ENCODE assay signal across 14 cellular contexts in genomic region chr15:64334530-64334929, GRCh38. TPM values are rescaled to one million over a fixed set of nuclear protein-coding genes. Genes with fewer than 3 reads are reported as not detected.
A peak's percentile ranks its signal among the peaks of the same experiment; 100 is the strongest.
DNase-seq lines count a peak whose midpoint lies in the region; ATAC-seq, FAIRE-seq and TF ChIP-seq lines count a peak whose summit lies in the region.
"Had no signal": no experiment of that assay in that cellular context is flagged by ENCODE, and none has a peak within 500 bp of the region (broad histone marks: within the 10 kb centered on the region; RNA-seq: fewer than 3 reads in every experiment).

No MANE protein-coding gene starts in this region.

- no peaks in the 10 kb centered on the region for H3K36me3 ChIP-seq in kidney (ENCODE audit: control insufficient read depth in 1 of 2, insufficient read depth in 2 of 2, low read length in 2 of 2)
- H3K36me3 ChIP-seq: right atrium auricular region had no signal

- peak overlapping the region in 1 of 2 donors; percentile 8 for H3K4me3 Mint-ChIP-seq in activated T-cell treated with anti-CD3 and anti-CD28 coated beads, Interleukin-2, amount 50 U/mL, for 72 hours
- no peak overlapping the region for H3K4me3 Mint-ChIP-seq in memory B cell
- H3K4me3 Mint-ChIP-seq: stimulated activated effector memory CD8-positive, alpha-beta T cell treated with anti-CD3 and anti-CD28 coated beads, Interleukin-12 subunit alpha, Interleukin-12 subunit beta, amount 100 ng/mL, for 72 hours had no signal

- H3K27me3 Mint-ChIP-seq in activated T-cell treated with anti-CD3 and anti-CD28 coated beads, Interleukin-2, amount 50 U/mL, for 72 hours (ENCODE audit: low read depth), result no peaks in the 10 kb centered on the region
- H3K27me3 Mint-ChIP-seq in memory B cell, result no peaks in the 10 kb centered on the region

- peak; percentile 31 to 33 for ATAC-seq in activated T-cell treated with anti-CD3 and anti-CD28 coated beads, Interleukin-2, amount 50 U/mL, for 72 hours (replicated peaks in 1 of 2)
- ATAC-seq in memory B cell (ENCODE audit: low read depth), result peak; percentile 45
- no peak for ATAC-seq in HG03520 (IDR thresholded peaks at IDR 0.05; ENCODE audit: unreplicated experiment)
- no peak for ATAC-seq in HG03045 (IDR thresholded peaks at IDR 0.05; ENCODE audit: unreplicated experiment)
- ATAC-seq: stimulated activated effector memory CD8-positive, alpha-beta T cell treated with anti-CD3 and anti-CD28 coated beads, Interleukin-12 subunit alpha, Interleukin-12 subunit beta, amount 100 ng/mL, for 72 hours had no signal

- H3K4me1 Mint-ChIP-seq in activated T-cell treated with anti-CD3 and anti-CD28 coated beads, Interleukin-2, amount 50 U/mL, for 72 hours (ENCODE audit: low read depth), result peaks cover 34% of the 10 kb centered on the region
- peaks cover 7% of the 10 kb centered on the region for H3K4me1 Mint-ChIP-seq in memory B cell

- no peak for FAIRE-seq in kidney (lab: Jason Lieb, UNC)
- FAIRE-seq in RCC 7860 (lab: Jason Lieb, UNC), result no peak
- FAIRE-seq: colon had no signal

- intact Hi-C loops in kidney (cut with DNase I), result no loop called here

- no peaks in the 10 kb centered on the region for H3K36me3 Mint-ChIP-seq in activated T-cell treated with anti-CD3 and anti-CD28 coated beads, Interleukin-2, amount 50 U/mL, for 72 hours (ENCODE audit: insufficient read depth in 2 of 2)
- peaks cover 5% of the 10 kb centered on the region for H3K36me3 Mint-ChIP-seq in memory B cell

- H3K9me3 Mint-ChIP-seq in activated T-cell treated with anti-CD3 and anti-CD28 coated beads, Interleukin-2, amount 50 U/mL, for 72 hours, result no peaks in the 10 kb centered on the region
- no peaks in the 10 kb centered on the region for H3K9me3 Mint-ChIP-seq in memory B cell
- H3K9me3 Mint-ChIP-seq: stimulated activated effector memory CD8-positive, alpha-beta T cell treated with anti-CD3 and anti-CD28 coated beads, Interleukin-12 subunit alpha, Interleukin-12 subunit beta, amount 100 ng/mL, for 72 hours had no signal

- H3K27ac Mint-ChIP-seq in activated T-cell treated with anti-CD3 and anti-CD28 coated beads, Interleukin-2, amount 50 U/mL, for 72 hours, result no peak overlapping the region
- no peak overlapping the region for H3K27ac Mint-ChIP-seq in memory B cell

- POLR2A ChIA-PET in RWPE1 (lab: Yijun Ruan, JAX; ENCODE audit: low non-redundant PET), result interaction anchor here (0.6 kb wide), 1 partner anchor 53 kb away, joined by 3 read pairs; no protein-coding TSS in a partner anchor

- CTCF ChIA-PET in RWPE1 (lab: Yijun Ruan, JAX), result no interaction called here

- H3K4me3 ChIP-seq in GM12865 (ENCODE audit: low read depth, low read length) (no peak overlapping the region), kidney (ENCODE audit: low read length in 2 of 2) (no peak overlapping the region)
- H3K4me3 ChIP-seq: right atrium auricular region had no signal

- no peak overlapping the region for H3K9ac ChIP-seq in kidney (ENCODE audit: low read length in 2 of 2)

- no peaks in the 10 kb centered on the region for H3K9me3 ChIP-seq in kidney (ENCODE audit: control insufficient read depth in 1 of 2, low read length in 2 of 2)
- H3K9me3 ChIP-seq: right atrium auricular region had no signal

- H3K27ac ChIP-seq in RWPE1, result peak overlapping the region; percentile 51
- H3K27ac ChIP-seq in kidney (ENCODE audit: low read depth in 2 of 2, low read length in 2 of 2), result no peak overlapping the region
- H3K27ac ChIP-seq: right atrium auricular region had no signal

- DNase-seq in GM12865 (ENCODE audit: low read depth), result peak; percentile 40
- no peak for DNase-seq in RWPE1 (ENCODE audit: low spot score)
- peak; percentile 5 to 19 for DNase-seq in activated T-cell treated with anti-CD3 and anti-CD28 coated beads, Interleukin-2, amount 50 U/mL, for 72 hours
- no peak for DNase-seq in memory B cell (ENCODE audit: low spot score in 2 of 2)
- DNase-seq in kidney, result no peak
- no peak for DNase-seq in RCC 7860 (ENCODE audit: low spot score)
- DNase-seq: H7, NCI-H1048, RPMI8226 had no signal

- TF ChIP-seq CTCF in GM12865 (IDR thresholded peaks at IDR 0.05; ENCODE audit: insufficient read depth, low read depth, low read length, missing control alignments) (no peak), RWPE1 (conservative IDR thresholded peaks at IDR 0.05; ENCODE audit: low read depth) (no peak), kidney (IDR thresholded peaks at IDR 0.05; ENCODE audit: borderline replicate concordance, extremely low read depth, insufficient read depth) (no peak)

- no peaks in the 10 kb centered on the region for H3K4me1 ChIP-seq in kidney (ENCODE audit: control insufficient read depth in 1 of 2, insufficient read depth in 1 of 2, low read depth in 1 of 2, low read length in 2 of 2)
- H3K4me1 ChIP-seq: right atrium auricular region had no signal

RNA-seq across cellular contexts. Expression of gene CSNK1G1, which starts 21.4 kb away (rescaled TPM):
- total RNA-seq in activated T-cell treated with anti-CD3 and anti-CD28 coated beads, Interleukin-2, amount 50 U/mL, for 72 hours, result 10 to 100 TPM; 29.4 to 31.3 TPM
- 25.8 TPM for total RNA-seq in kidney
- 5.0 TPM for polyA plus RNA-seq in kidney (ENCODE audit: insufficient read depth, low read depth, low replicate concordance)

RNA-seq across cellular contexts. Expression of gene PCLAF, which starts 46.7 kb away (rescaled TPM):
- 10 to 100 TPM; 70.6 to 77.7 TPM for total RNA-seq in activated T-cell treated with anti-CD3 and anti-CD28 coated beads, Interleukin-2, amount 50 U/mL, for 72 hours
- 1.5 TPM for total RNA-seq in kidney
- 1.3 TPM for polyA plus RNA-seq in kidney (ENCODE audit: insufficient read depth, low read depth, low replicate concordance)
- total RNA-seq: right atrium auricular region had no signal

RNA-seq across cellular contexts. Expression of gene TRIP4, which starts 53.1 kb away (rescaled TPM):
- 10 to 100 TPM; 27.9 to 29.7 TPM for total RNA-seq in activated T-cell treated with anti-CD3 and anti-CD28 coated beads, Interleukin-2, amount 50 U/mL, for 72 hours
- total RNA-seq in kidney, result 29.8 TPM
- polyA plus RNA-seq in kidney (ENCODE audit: insufficient read depth, low read depth, low replicate concordance), result 33.1 TPM

Comparison
In these comparisons a context has a peak if more than half of its experiments do, and no peak if none do; other contexts are left out.
1. DNase-seq: peak in GM12865 (single experiment) and activated T-cell treated with anti-CD3 and anti-CD28 coated beads, Interleukin-2, amount 50 U/mL, for 72 hours (2 of 2); none in RWPE1 (single experiment), memory B cell (0 of 2), kidney (single experiment) and RCC 7860 (single experiment).
2. ATAC-seq: peak in activated T-cell treated with anti-CD3 and anti-CD28 coated beads, Interleukin-2, amount 50 U/mL, for 72 hours (2 of 2) and memory B cell (single experiment); none in HG03520 (single experiment) and HG03045 (single experiment).
3. RNA of gene PCLAF, which starts 46.7 kb away (total RNA-seq): 70.6 to 77.7 TPM in activated T-cell treated with anti-CD3 and anti-CD28 coated beads, Interleukin-2, amount 50 U/mL, for 72 hours; 1.5 TPM in kidney (single experiment); every median in the first group is over 10 times any median in the second.